ENCODE assay signal across 9 cellular contexts in genomic region chr18:51191139-51191717, GRCh38. TPM values are rescaled to one million over a fixed set of nuclear protein-coding genes. Genes with fewer than 3 reads are reported as not detected.
DNase-seq lines count a peak whose midpoint lies in the region; ATAC-seq and TF ChIP-seq lines count a peak whose summit lies in the region.
"Had no signal": no experiment of that assay in that cellular context is flagged by ENCODE, and none has a peak within 500 bp of the region (broad histone marks: within the 10 kb centered on the region; RNA-seq: fewer than 3 reads in every experiment).

No MANE protein-coding gene starts in this region.

- no peaks in the 10 kb centered on the region for H3K9me3 ChIP-seq in prostate gland

- ATAC-seq in GM18858 (IDR thresholded peaks at IDR 0.05; ENCODE audit: unreplicated experiment) (no peak), HG03571 (IDR thresholded peaks at IDR 0.05; ENCODE audit: unreplicated experiment) (no peak), GM18511 (IDR thresholded peaks at IDR 0.05; ENCODE audit: unreplicated experiment) (no peak)

- H3K9me3 Mint-ChIP-seq in T-helper 2 cell treated with Interferon-gamma antibody and Interleukin-4, amounts not matched to agents 5 μg/mL and 100 μg/mL, for 36 hours: no peaks in the 10 kb centered on the region

- H3K27ac ChIP-seq in prostate gland: no peak overlapping the region

- H3K4me1 ChIP-seq in prostate gland (replicated peaks): peaks cover 8% of the 10 kb centered on the region

- no peak for TF ChIP-seq CTCF in prostate gland (IDR thresholded peaks at IDR 0.05)

- intact Hi-C loops in prostate gland (cut with DNase I): loop anchor here (10.0 kb wide), 1 partner anchor 366 kb away; the partner anchor contains the start of gene MRO

- peaks cover 34% of the 10 kb centered on the region for H3K36me3 Mint-ChIP-seq in T-helper 2 cell treated with Interferon-gamma antibody and Interleukin-4, amounts not matched to agents 5 μg/mL and 100 μg/mL, for 36 hours (ENCODE audit: low read depth)

- no peaks in the 10 kb centered on the region for H3K27me3 Mint-ChIP-seq in T-helper 2 cell treated with Interferon-gamma antibody and Interleukin-4, amounts not matched to agents 5 μg/mL and 100 μg/mL, for 36 hours (ENCODE audit: low read depth)

- peaks cover 67% of the 10 kb centered on the region for H3K4me1 Mint-ChIP-seq in T-helper 2 cell treated with Interferon-gamma antibody and Interleukin-4, amounts not matched to agents 5 μg/mL and 100 μg/mL, for 36 hours (ENCODE audit: low read depth)

- peak overlapping the region; percentile 35 for H3K4me3 Mint-ChIP-seq in T-helper 2 cell treated with Interferon-gamma antibody and Interleukin-4, amounts not matched to agents 5 μg/mL and 100 μg/mL, for 36 hours

- no peaks in the 10 kb centered on the region for H3K36me3 ChIP-seq in prostate gland

- no peak overlapping the region for H3K4me3 ChIP-seq in prostate gland

- H3K27me3 ChIP-seq in prostate gland (replicated peaks; ENCODE audit: insufficient read depth): no peaks in the 10 kb centered on the region

- peak overlapping the region; percentile 80 for H3K27ac Mint-ChIP-seq in T-helper 2 cell treated with Interferon-gamma antibody and Interleukin-4, amounts not matched to agents 5 μg/mL and 100 μg/mL, for 36 hours

- WGBS in prostate gland: 43% methylated on average over 4 of the region's 4 CpGs

- peak; percentile 42 for DNase-seq in stimulated activated CD4-positive, alpha-beta T cell treated with anti-CD3 and anti-CD28 coated beads, Interleukin-1b, Interleukin-23, amount 100 ng/mL, for 48 hours
- DNase-seq in stimulated activated CD4-positive, alpha-beta T cell treated with anti-CD3 and anti-CD28 coated beads, Interleukin-2, amount 100 ng/mL, for 48 hours: no peak
- DNase-seq in T-helper 2 cell treated with Interferon-gamma antibody and Interleukin-4, amounts not matched to agents 5 μg/mL and 100 μg/mL, for 36 hours (ENCODE audit: low spot score): no peak
- DNase-seq in erythroblast (lab: John Stamatoyannopoulos, UW): peak; percentile 76 to 87
- no peak for DNase-seq in prostate gland (ENCODE audit: low spot score)
- DNase-seq: NCI-H1092 had no signal

- TF ChIP-seq POLR2A in erythroblast (IDR thresholded peaks at IDR 0.05; ENCODE audit: low read length) (peak; percentile 58), prostate gland (IDR thresholded peaks at IDR 0.05) (no peak)

RNA-seq across cellular contexts. Expression of gene MEX3C, which starts 6.3 kb away (rescaled TPM):
- 10 to 100 TPM; 29.2 to 54.0 TPM for total RNA-seq in prostate gland

Comparison
In these comparisons a context has a peak if more than half of its experiments do, and no peak if none do; other contexts are left out.
1. DNase-seq: peak in stimulated activated CD4-positive, alpha-beta T cell treated with anti-CD3 and anti-CD28 coated beads, Interleukin-1b, Interleukin-23, amount 100 ng/mL, for 48 hours (single experiment) and erythroblast (2 of 2); none in stimulated activated CD4-positive, alpha-beta T cell treated with anti-CD3 and anti-CD28 coated beads, Interleukin-2, amount 100 ng/mL, for 48 hours (0 of 2), T-helper 2 cell treated with Interferon-gamma antibody and Interleukin-4, amounts not matched to agents 5 μg/mL and 100 μg/mL, for 36 hours (single experiment) and prostate gland (single experiment).